Comparison of ENCODE assay signal across 9 cellular contexts in genomic region chr1:199954701-199955100, GRCh38.
A peak's percentile ranks its signal among the peaks of the same experiment; 100 is the strongest.
DNase-seq lines count a peak whose midpoint lies in the region; ATAC-seq, FAIRE-seq and TF ChIP-seq lines count a peak whose summit lies in the region.
"Had no signal": no experiment of that assay in that cellular context is flagged by ENCODE, and none has a peak within 500 bp of the region (broad histone marks: within the 10 kb centered on the region; RNA-seq: fewer than 3 reads in every experiment).

No MANE protein-coding gene starts in this region.

- peak in 2 of 8 donors; percentile 56 to 61 for ATAC-seq in heart right ventricle
- no peak for ATAC-seq in left cardiac atrium

- CTCF ChIA-PET in endothelial cell of umbilical vein (lab: Charles Lee), result interaction anchor here (0.5 kb wide), 1 partner anchor 56 kb away, joined by 4 read pairs; no protein-coding TSS in a partner anchor

- BruUV-seq in endothelial cell of umbilical vein (replicated peaks; lab: Mats Ljungman, UMichigan), result no TSS peak

- H4K20me1 ChIP-seq in endothelial cell of umbilical vein (replicated peaks; ENCODE audit: control insufficient read depth, extremely low read depth, insufficient read depth, low read length), result no peaks in the 10 kb centered on the region

- H3K4me1 ChIP-seq in heart right ventricle (no peaks in the 10 kb centered on the region), NT2/D1 (ENCODE audit: insufficient read depth, insufficient read length) (no peaks in the 10 kb centered on the region), endothelial cell of umbilical vein (ENCODE audit: control insufficient read depth, extremely low read depth, insufficient read depth, low read length) (no peaks in the 10 kb centered on the region), testis (no peaks in the 10 kb centered on the region)

- no peaks in the 10 kb centered on the region for H3K9me1 ChIP-seq in endothelial cell of umbilical vein (replicated peaks; ENCODE audit: control insufficient read depth, extremely low read depth, insufficient read depth, low read length)

- in situ Hi-C loops in KBM-7 (cut with MboI; ENCODE audit: low pct_unique_long_range_greater_than_20kb, low sequenced_read_pairs), result no loop called here

- no peak overlapping the region for H3K4me3 ChIP-seq in heart right ventricle
- H3K4me3 ChIP-seq in NT2/D1 (ENCODE audit: insufficient read length, low read depth), result no peak overlapping the region
- H3K4me3 ChIP-seq in endothelial cell of umbilical vein (replicated peaks in 1 of 3; ENCODE audit: insufficient read depth in 1 of 3, low read depth in 1 of 3, low read length in 3 of 3), result no peak overlapping the region
- no peak overlapping the region for H3K4me3 ChIP-seq in testis
- no peak overlapping the region for H3K4me3 ChIP-seq in MG63
- H3K4me3 ChIP-seq: SK-N-MC had no signal

- TF ChIP-seq CTCF in heart right ventricle (IDR thresholded peaks at IDR 0.05) (peak; percentile 15 to 58 (median 40)), endothelial cell of umbilical vein (IDR thresholded peaks at IDR 0.05; ENCODE audit: extremely low read depth in 1 of 2, insufficient read depth in 1 of 2, low read depth in 1 of 2, low read length in 2 of 2) (peak; percentile 19 to 42), testis (IDR thresholded peaks at IDR 0.05) (no peak)

- WGBS in heart right ventricle, 2 donors, result 22 to 40% methylated on average over 3 of the region's 3 CpGs
- WGBS in testis, 2 donors, result 44 to 46% methylated on average over 3 of the region's 3 CpGs

- intact Hi-C loops in heart right ventricle (cut with DNase I) (loop anchor here in 4 of 10 donors (2.0 to 10.0 kb wide), 3 partner anchors 350 to 540 kb away; no protein-coding TSS in a partner anchor), left cardiac atrium (cut with DNase I) (loop anchor here in 1 of 2 donors (10.0 kb wide), 1 partner anchor 350 kb away; no protein-coding TSS in a partner anchor), endothelial cell of umbilical vein (cut with micrococcal nuclease) (no loop called here), testis (cut with DNase I; ENCODE audit: low total_unique reads) (no loop called here)

- no peak overlapping the region for H3K27ac ChIP-seq in heart right ventricle
- H3K27ac ChIP-seq in endothelial cell of umbilical vein (ENCODE audit: insufficient read depth, low read depth, low read length), result no peak overlapping the region
- no peak overlapping the region for H3K27ac ChIP-seq in testis
- H3K27ac ChIP-seq: SK-N-MC had no signal

- DNase-seq in heart right ventricle (no peak), left cardiac atrium (no peak), NT2/D1 (ENCODE audit: low read depth, low spot score) (peak; percentile 57), endothelial cell of umbilical vein (ENCODE audit: low read depth, low spot score) (no peak), testis (peak; percentile 25), KBM-7 (no peak), DMS153 treated with DMSO at 0.1 percent for 48 hours (lab: John Stamatoyannopoulos, UW; ENCODE audit: unreplicated experiment) (no peak), MG63 (no peak)

- H3K27me3 ChIP-seq in heart right ventricle (no peaks in the 10 kb centered on the region), NT2/D1 (ENCODE audit: insufficient read depth, insufficient read length) (no peaks in the 10 kb centered on the region), endothelial cell of umbilical vein (ENCODE audit: control insufficient read depth in 2 of 2, insufficient read depth in 2 of 2, low read length in 2 of 2) (no peaks in the 10 kb centered on the region), testis (no peaks in the 10 kb centered on the region), MG63 (no peaks in the 10 kb centered on the region)

- H3K9me3 ChIP-seq in heart right ventricle, result peaks cover 0 to 16% (median 0%) of the 10 kb centered on the region in 11 donors
- H3K9me3 ChIP-seq in NT2/D1 (ENCODE audit: insufficient read depth, low read length), result peaks cover 5% of the 10 kb centered on the region; the same call in 1 of the 2 replicates
- H3K9me3 ChIP-seq in endothelial cell of umbilical vein (replicated peaks; ENCODE audit: control insufficient read depth, insufficient read depth, low read length), result no peaks in the 10 kb centered on the region
- H3K9me3 ChIP-seq in testis, result no peaks in the 10 kb centered on the region
- no peaks in the 10 kb centered on the region for H3K9me3 ChIP-seq in MG63

- POLR2A ChIA-PET in endothelial cell of umbilical vein (lab: Charles Lee), result no interaction called here

- no peak for FAIRE-seq in endothelial cell of umbilical vein (lab: Jason Lieb, UNC)

- no peak overlapping the region for H3K9ac ChIP-seq in NT2/D1 (ENCODE audit: insufficient read length, low read depth)
- H3K9ac ChIP-seq in endothelial cell of umbilical vein (replicated peaks; ENCODE audit: extremely low read depth, insufficient read depth, low read length), result no peak overlapping the region

- no peak overlapping the region for H2AFZ ChIP-seq in endothelial cell of umbilical vein (ENCODE audit: low read depth, low read length)

- dilution Hi-C loops in endothelial cell of umbilical vein (cut with MboI; ENCODE audit: extremely low pct_ligation_motif_present, low sequenced_read_pairs), result no loop called here

- no peak overlapping the region for H3K4me2 ChIP-seq in endothelial cell of umbilical vein (ENCODE audit: insufficient read depth, low read length)

- H3K36me3 ChIP-seq in heart right ventricle (no peaks in the 10 kb centered on the region), NT2/D1 (ENCODE audit: insufficient read depth, insufficient read length, low read length) (no peaks in the 10 kb centered on the region), endothelial cell of umbilical vein (ENCODE audit: control insufficient read depth in 2 of 2, extremely low read depth in 1 of 2, insufficient read depth in 2 of 2, low read length in 2 of 2) (no peaks in the 10 kb centered on the region), testis (ENCODE audit: low read depth, missing control alignments) (no peaks in the 10 kb centered on the region), MG63 (no peaks in the 10 kb centered on the region)

- H3K79me2 ChIP-seq in endothelial cell of umbilical vein (ENCODE audit: control insufficient read depth, insufficient read depth, low read length), result no peaks in the 10 kb centered on the region

- TF ChIP-seq POLR2A in endothelial cell of umbilical vein (IDR thresholded peaks at IDR 0.05; ENCODE audit: low read depth, low read length) (no peak), testis (IDR thresholded peaks at IDR 0.05) (no peak)

TF ChIP-seq in endothelial cell of umbilical vein, 7 proteins besides CTCF, POLR2A, EP300 and RAD21:
- no peak for TF ChIP-seq MAX (IDR thresholded peaks at IDR 0.05; ENCODE audit: insufficient read depth, insufficient read length)
- TF ChIP-seq POLR2AphosphoS5 (IDR thresholded peaks at IDR 0.05; ENCODE audit: insufficient read depth, low read depth, low read length), result no peak
- TF ChIP-seq EZH2 (IDR thresholded peaks at IDR 0.05; ENCODE audit: borderline replicate concordance, low read depth, low read length, severe bottlenecking), result no peak
- TF ChIP-seq MYC (IDR thresholded peaks at IDR 0.05; ENCODE audit: low read depth, low read length), result no peak
- TF ChIP-seq JUN (IDR thresholded peaks at IDR 0.05; ENCODE audit: borderline replicate concordance, insufficient read depth, insufficient read length, low read depth), result no peak
- no peak for TF ChIP-seq FOS (IDR thresholded peaks at IDR 0.05; ENCODE audit: borderline replicate concordance, insufficient read depth, low read length)
- TF ChIP-seq GATA2 (IDR thresholded peaks at IDR 0.05; ENCODE audit: insufficient read depth, insufficient read length, low read depth, low read length), result no peak

Comparison
In these comparisons a context has a peak if more than half of its experiments do, and no peak if none do; other contexts are left out.
1. DNase-seq: peak in NT2/D1 (single experiment) and testis (single experiment); none in heart right ventricle (0 of 2), left cardiac atrium (single experiment), endothelial cell of umbilical vein (single experiment), KBM-7 (single experiment), DMS153 treated with DMSO at 0.1 percent for 48 hours (single experiment) and MG63 (single experiment).
2. CTCF ChIP-seq: peak in heart right ventricle (9 of 9) and endothelial cell of umbilical vein (2 of 2); none in testis (0 of 3).